Comparison of ENCODE assay signal across 22 cellular contexts in genomic region chr11:1295591-1295990, GRCh38. TPM values are rescaled to one million over a fixed set of nuclear protein-coding genes. Genes with fewer than 3 reads are reported as not detected.
A peak's percentile ranks its signal among the peaks of the same experiment; 100 is the strongest.
DNase-seq lines count a peak whose midpoint lies in the region; ATAC-seq and TF ChIP-seq lines count a peak whose summit lies in the region.
"Had no signal": no experiment of that assay in that cellular context is flagged by ENCODE, and none has a peak within 500 bp of the region (broad histone marks: within the 10 kb centered on the region; RNA-seq: fewer than 3 reads in every experiment).

No MANE protein-coding gene starts in this region.

- intact Hi-C loops in lower lobe of right lung (cut with DNase I) (no loop called here), sigmoid colon (cut with DNase I) (no loop called here)

- H3K27ac ChIP-seq in HEK293 (ENCODE audit: extremely low read depth, low read depth, low read length): no peak overlapping the region
- H3K27ac ChIP-seq in VCaP: peak overlapping the region; percentile 26
- H3K27ac ChIP-seq in lower lobe of right lung: no peak overlapping the region
- H3K27ac ChIP-seq in sigmoid colon: no peak overlapping the region
- H3K27ac ChIP-seq: BLaER1 treated with 17β-estradiol and CSF1 and Interleukin-3, amounts not matched to agents 10 nM and 100 nM had no signal

- no peak for TF ChIP-seq EP300 in sigmoid colon (IDR thresholded peaks at IDR 0.05)

- H3K9me3 ChIP-seq in HEK293 (ENCODE audit: control insufficient read depth, insufficient read depth, low read depth, low read length): no peaks in the 10 kb centered on the region
- no peaks in the 10 kb centered on the region for H3K9me3 ChIP-seq in lower lobe of right lung
- H3K9me3 ChIP-seq in sigmoid colon: no peaks in the 10 kb centered on the region
- H3K9me3 ChIP-seq: BLaER1 treated with 17β-estradiol and CSF1 and Interleukin-3, amounts not matched to agents 10 nM and 100 nM; MG63 had no signal

- TF ChIP-seq CTCF in HEK293 (tag by site-specific recombination; IDR thresholded peaks at IDR 0.05): no peak
- TF ChIP-seq CTCF in VCaP (conservative IDR thresholded peaks at IDR 0.05): no peak
- TF ChIP-seq CTCF in lower lobe of right lung (IDR thresholded peaks at IDR 0.05): no peak
- TF ChIP-seq CTCF in sigmoid colon (IDR thresholded peaks at IDR 0.05): no peak

- WGBS in sigmoid colon, 2 donors: 96 to 97% methylated on average over 23 of the region's 23 CpGs

- CTCF ChIA-PET in HEK293 (lab: Yijun Ruan, JAX): interaction anchor here (0.6 kb wide), 1 partner anchor 741 kb away, joined by 4 read pairs; no protein-coding TSS in a partner anchor

- no peaks in the 10 kb centered on the region for H3K4me1 ChIP-seq in HEK293 (ENCODE audit: control insufficient read depth, insufficient read depth, low read length)
- H3K4me1 ChIP-seq in lower lobe of right lung: peaks cover 28% of the 10 kb centered on the region
- H3K4me1 ChIP-seq in sigmoid colon: peaks cover 0 to 29% (median 27%) of the 10 kb centered on the region in 4 donors

- POLR2A ChIA-PET in HEK293 (lab: Yijun Ruan, JAX): no interaction called here

- no peak for ATAC-seq in lower lobe of right lung
- ATAC-seq in SK-N-SH treated with all-trans-retinoic acid at 6 μM for 48 hours: no peak
- ATAC-seq: CD8-positive, alpha-beta T cell; GM12878; GM23338; PC-3 had no signal

- DNase-seq in lower lobe of right lung (peak; percentile 30), sigmoid colon (peak; percentile 40), pons (ENCODE audit: low spot score) (no peak), activated gamma-delta T cell (lab: John Stamatoyannopoulos, UW) (no peak)
- DNase-seq: Calu3, HCEC 1CT, Kasumi-1, MG63, NCI-H1048, NCI-H1436, NCI-H1930, NCI-H345, NCI-H526, PC-3, RPMI8226 had no signal

- H3K27me3 ChIP-seq in lower lobe of right lung (ENCODE audit: low read depth) (no peaks in the 10 kb centered on the region), sigmoid colon (no peaks in the 10 kb centered on the region)
- H3K27me3 ChIP-seq: BLaER1 treated with 17β-estradiol and CSF1 and Interleukin-3, amounts not matched to agents 10 nM and 100 nM; MG63 had no signal

- H3K36me3 ChIP-seq in HEK293 (ENCODE audit: control insufficient read depth in 2 of 2, insufficient read depth in 1 of 2, low read length in 2 of 2): peaks cover 0 to 59% of the 10 kb centered on the region in 2 experiments; a peak in 1 of 3 replicates
- H3K36me3 ChIP-seq in lower lobe of right lung: peaks cover 49% of the 10 kb centered on the region
- H3K36me3 ChIP-seq in sigmoid colon: peaks cover 10 to 48% (median 25%) of the 10 kb centered on the region in 4 donors

- no peak overlapping the region for H3K4me3 ChIP-seq in HEK293 (ENCODE audit: low read depth, low read length)
- no peak overlapping the region for H3K4me3 ChIP-seq in lower lobe of right lung
- H3K4me3 ChIP-seq in sigmoid colon: no peak overlapping the region
- H3K4me3 ChIP-seq: BLaER1 treated with 17β-estradiol and CSF1 and Interleukin-3, amounts not matched to agents 10 nM and 100 nM; GM12878; GM23338; MG63 had no signal

- no peak for TF ChIP-seq POLR2A in sigmoid colon (IDR thresholded peaks at IDR 0.05)

TF ChIP-seq in HEK293, 187 proteins besides CTCF, POLR2A, EP300 and RAD21:
- TF ChIP-seq ZNF292 (tag by site-specific recombination; IDR thresholded peaks at IDR 0.05; ENCODE audit: borderline replicate concordance, low read depth) (no peak), ZNF747 (tag by site-specific recombination; IDR thresholded peaks at IDR 0.05) (no peak), ZNF660 (tag by site-specific recombination; IDR thresholded peaks at IDR 0.05) (no peak), ZNF555 (tag by site-specific recombination; conservative IDR thresholded peaks at IDR 0.05) (no peak), ZNF677 (tag by site-specific recombination; IDR thresholded peaks at IDR 0.05) (no peak), ZFHX2 (tag by site-specific recombination; conservative IDR thresholded peaks at IDR 0.05) (peak; percentile 24; the same call in 1 of the 2 replicates), EGR2 (tag by site-specific recombination; IDR thresholded peaks at IDR 0.05; ENCODE audit: low read depth) (0 out of 2 replicates have a peak, but pooled peaks have one; percentile 13), BCL6B (tag by site-specific recombination; IDR thresholded peaks at IDR 0.05) (no peak), ZNF777 (tag by site-specific recombination; IDR thresholded peaks at IDR 0.05; ENCODE audit: borderline replicate concordance) (no peak), ZNF544 (tag by site-specific recombination; IDR thresholded peaks at IDR 0.05) (no peak), SETDB1 (IDR thresholded peaks at IDR 0.05; ENCODE audit: insufficient read length, low read length) (no peak)
TF ChIP-seq in HEK293: peak in this region for 2.

TF ChIP-seq in SK-N-SH treated with all-trans-retinoic acid at 6 μM for 48 hours, 23 proteins besides CTCF, POLR2A, EP300 and RAD21 (continues in another document):
- TF ChIP-seq ZNF8 (CRISPR knock-in tag; IDR thresholded peaks at IDR 0.05) (no peak), CREB5 (CRISPR knock-in tag; IDR thresholded peaks at IDR 0.05; ENCODE audit: low read depth) (no peak), ESRRG (CRISPR knock-in tag; IDR thresholded peaks at IDR 0.05) (no peak), ZC3H10 (CRISPR knock-in tag; IDR thresholded peaks at IDR 0.05) (no peak), ZNF565 (CRISPR knock-in tag; conservative IDR thresholded peaks at IDR 0.05; ENCODE audit: low read depth) (no peak), POU6F1 (CRISPR knock-in tag; IDR thresholded peaks at IDR 0.05; ENCODE audit: borderline replicate concordance, low read depth) (no peak), BACH2 (CRISPR knock-in tag; IDR thresholded peaks at IDR 0.05; ENCODE audit: borderline replicate concordance) (no peak), TOX (CRISPR knock-in tag; IDR thresholded peaks at IDR 0.05; ENCODE audit: borderline replicate concordance) (no peak), OSR1 (CRISPR knock-in tag; IDR thresholded peaks at IDR 0.05) (no peak), TCF4 (CRISPR knock-in tag; IDR thresholded peaks at IDR 0.05; ENCODE audit: borderline replicate concordance) (no peak), PATZ1 (CRISPR knock-in tag; IDR thresholded peaks at IDR 0.05; ENCODE audit: borderline replicate concordance) (no peak), GLIS3 (CRISPR knock-in tag; IDR thresholded peaks at IDR 0.05) (no peak), ZFP30 (CRISPR knock-in tag; IDR thresholded peaks at IDR 0.05) (no peak)

RNA-seq across cellular contexts. Expression of gene TOLLIP, which starts 13.8 kb away (rescaled TPM):
- total RNA-seq in lower lobe of right lung (68.4 TPM), sigmoid colon (10 to 100 TPM; 25.0 to 39.1 (median 36.0) TPM)
- 10 to 100 TPM; 27.0 to 41.2 (median 36.9) TPM for polyA plus RNA-seq in sigmoid colon

Comparison
In these comparisons a context has a peak if more than half of its experiments do, and no peak if none do; other contexts are left out.
1. DNase-seq: peak in lower lobe of right lung (single experiment) and sigmoid colon (single experiment); none in pons (single experiment) and activated gamma-delta T cell (single experiment).